Comparison of ENCODE assay signal across 1 cellular context in genomic region chr2:25362564-25363145, GRCh38.
TF ChIP-seq lines count a peak whose summit lies in the region.

No MANE protein-coding gene starts in this region.

TF ChIP-seq in GM12878, 131 proteins besides CTCF, POLR2A, EP300 and RAD21 (continued from another document):
- TF ChIP-seq BCLAF1 (IDR thresholded peaks at IDR 0.05), result no peak
- no peak for TF ChIP-seq CEBPZ (IDR thresholded peaks at IDR 0.05; ENCODE audit: low read depth, low read length)
- peak; percentile 94 for TF ChIP-seq BACH1 (IDR thresholded peaks at IDR 0.05; ENCODE audit: borderline replicate concordance)
- peak; percentile 99 for TF ChIP-seq CREB1 (IDR thresholded peaks at IDR 0.05; ENCODE audit: low read depth)
- no peak for TF ChIP-seq CEBPB (IDR thresholded peaks at IDR 0.05; ENCODE audit: borderline replicate concordance in 1 of 2, low read depth in 2 of 2, low read length in 2 of 2)
